28 cellular contexts compared by ENCODE assay signal in genomic region chr1:228689255-228689654, GRCh38.
"Had no signal": no experiment of that assay in that cellular context is flagged by ENCODE, and none has a peak within 500 bp of the region (broad histone marks: within the 10 kb centered on the region; RNA-seq: fewer than 3 reads in every experiment).

No MANE protein-coding gene starts in this region.

- H3K27ac ChIP-seq: neutrophil, ovary, parathyroid adenoma, psoas muscle, right lobe of liver, sigmoid colon, stomach, thoracic aorta, thyroid gland, tibial nerve, upper lobe of right lung, uterus had no signal

- H3K4me1 Mint-ChIP-seq: naive thymus-derived CD8-positive, alpha-beta T cell; neural crest cell; stimulated activated effector memory CD8-positive, alpha-beta T cell treated with anti-CD3 and anti-CD28 coated beads, Interleukin-12 subunit alpha, Interleukin-12 subunit beta, amount 100 ng/mL, for 72 hours; stimulated activated naive B cell treated with anti-CD40 and anti-IgM and Interleukin-4, amounts not matched to agents 10 μg/mL and 1 μg/mL and 100 μg/mL, for 72 hours had no signal

- H3K9me3 ChIP-seq: neutrophil, ovary, psoas muscle, right lobe of liver, sigmoid colon, stomach, thoracic aorta, thyroid gland, tibial nerve, upper lobe of right lung, uterus had no signal

- H3K27ac Mint-ChIP-seq: natural killer cell treated with Interleukin-12 subunit alpha and Interleukin-12 subunit beta and Interleukin-15 and Interleukin-18, amount 100 ng/mL, for 72 hours; stimulated activated effector memory CD8-positive, alpha-beta T cell treated with anti-CD3 and anti-CD28 coated beads, Interleukin-12 subunit alpha, Interleukin-12 subunit beta, amount 100 ng/mL, for 72 hours; stimulated activated naive B cell treated with anti-CD40 and anti-IgM and Interleukin-4, amounts not matched to agents 10 μg/mL and 1 μg/mL and 100 μg/mL, for 72 hours; stimulated activated naive CD8-positive, alpha-beta T cell treated with anti-CD3 and anti-CD28 coated beads, Interleukin-15, Interleukin-2, amounts not matched to agents 100 ng/mL and 50 ng/mL, for 24 hours had no signal

- H3K9me3 Mint-ChIP-seq: naive thymus-derived CD8-positive, alpha-beta T cell; natural killer cell treated with Interleukin-12 subunit alpha and Interleukin-12 subunit beta and Interleukin-15 and Interleukin-18, amount 100 ng/mL, for 72 hours; nephron progenitor cell; neural crest cell; stimulated activated effector memory CD8-positive, alpha-beta T cell treated with anti-CD3 and anti-CD28 coated beads, Interleukin-12 subunit alpha, Interleukin-12 subunit beta, amount 100 ng/mL, for 72 hours; stimulated activated naive B cell treated with anti-CD40 and anti-IgM and Interleukin-4, amounts not matched to agents 10 μg/mL and 1 μg/mL and 100 μg/mL, for 72 hours; stimulated activated naive CD8-positive, alpha-beta T cell treated with anti-CD3 and anti-CD28 coated beads, Interleukin-15, Interleukin-2, amounts not matched to agents 100 ng/mL and 50 ng/mL, for 24 hours; type B pancreatic cell had no signal

- H3K4me3 Mint-ChIP-seq: naive thymus-derived CD8-positive, alpha-beta T cell; natural killer cell treated with Interleukin-12 subunit alpha and Interleukin-12 subunit beta and Interleukin-15 and Interleukin-18, amount 100 ng/mL, for 72 hours; nephron progenitor cell; neural crest cell; stimulated activated effector memory CD8-positive, alpha-beta T cell treated with anti-CD3 and anti-CD28 coated beads, Interleukin-12 subunit alpha, Interleukin-12 subunit beta, amount 100 ng/mL, for 72 hours; stimulated activated naive B cell treated with anti-CD40 and anti-IgM and Interleukin-4, amounts not matched to agents 10 μg/mL and 1 μg/mL and 100 μg/mL, for 72 hours; stimulated activated naive CD8-positive, alpha-beta T cell treated with anti-CD3 and anti-CD28 coated beads, Interleukin-15, Interleukin-2, amounts not matched to agents 100 ng/mL and 50 ng/mL, for 24 hours; type B pancreatic cell had no signal

- H3K27me3 ChIP-seq: ovary, right lobe of liver, sigmoid colon, stomach, thyroid gland, tibial nerve, upper lobe of right lung, uterus had no signal

- H3K36me3 ChIP-seq: neutrophil, ovary, right lobe of liver, sigmoid colon, stomach, thoracic aorta, thyroid gland, tibial nerve, upper lobe of right lung, uterus had no signal

- H3K36me3 Mint-ChIP-seq: naive thymus-derived CD8-positive, alpha-beta T cell; natural killer cell treated with Interleukin-12 subunit alpha and Interleukin-12 subunit beta and Interleukin-15 and Interleukin-18, amount 100 ng/mL, for 72 hours; stimulated activated effector memory CD8-positive, alpha-beta T cell treated with anti-CD3 and anti-CD28 coated beads, Interleukin-12 subunit alpha, Interleukin-12 subunit beta, amount 100 ng/mL, for 72 hours; stimulated activated naive B cell treated with anti-CD40 and anti-IgM and Interleukin-4, amounts not matched to agents 10 μg/mL and 1 μg/mL and 100 μg/mL, for 72 hours; type B pancreatic cell had no signal

- H3K9ac ChIP-seq: parathyroid adenoma had no signal

- H3K4me3 ChIP-seq: ovary, psoas muscle, right lobe of liver, sigmoid colon, stomach, thoracic aorta, thyroid gland, tibial nerve, upper lobe of right lung, uterus had no signal

- H2AFZ ChIP-seq: parathyroid adenoma had no signal

- DNase-seq: naive thymus-derived CD8-positive, alpha-beta T cell; nephron progenitor cell; nucleus accumbens; ovary; posterior cingulate gyrus; psoas muscle; right lobe of liver; sigmoid colon; small intestine; stimulated activated CD4-positive, alpha-beta T cell treated with anti-CD3 and anti-CD28 coated beads, Interleukin-15, amount 100 ng/mL, for 24 hours; stimulated activated CD4-positive, alpha-beta T cell treated with anti-CD3 and anti-CD28 coated beads, Interleukin-2, amount 100 ng/mL, for 24 hours; stimulated activated CD4-positive, alpha-beta T cell treated with anti-CD3 and anti-CD28 coated beads, Interleukin-2, amount 100 ng/mL, for 48 hours; stimulated activated CD4-positive, alpha-beta T cell treated with anti-CD3 and anti-CD28 coated beads, Interleukin-4, amount 100 ng/mL, for 24 hours; stimulated activated naive B cell treated with anti-CD40 and anti-IgM and Interleukin-4, amounts not matched to agents 10 μg/mL and 1 μg/mL and 100 μg/mL, for 72 hours; stimulated activated naive CD4-positive, alpha-beta T cell treated with Interleukin-2 at 50 U/mL for 16 hours; stomach; upper lobe of right lung; uterus had no signal

- H3K4me1 ChIP-seq: parathyroid adenoma, psoas muscle, right lobe of liver, tibial nerve, upper lobe of right lung, uterus had no signal

- H3K79me2 ChIP-seq: parathyroid adenoma had no signal
